ENCODE assay signal across 15 cellular contexts in the genomic region with DNA sequence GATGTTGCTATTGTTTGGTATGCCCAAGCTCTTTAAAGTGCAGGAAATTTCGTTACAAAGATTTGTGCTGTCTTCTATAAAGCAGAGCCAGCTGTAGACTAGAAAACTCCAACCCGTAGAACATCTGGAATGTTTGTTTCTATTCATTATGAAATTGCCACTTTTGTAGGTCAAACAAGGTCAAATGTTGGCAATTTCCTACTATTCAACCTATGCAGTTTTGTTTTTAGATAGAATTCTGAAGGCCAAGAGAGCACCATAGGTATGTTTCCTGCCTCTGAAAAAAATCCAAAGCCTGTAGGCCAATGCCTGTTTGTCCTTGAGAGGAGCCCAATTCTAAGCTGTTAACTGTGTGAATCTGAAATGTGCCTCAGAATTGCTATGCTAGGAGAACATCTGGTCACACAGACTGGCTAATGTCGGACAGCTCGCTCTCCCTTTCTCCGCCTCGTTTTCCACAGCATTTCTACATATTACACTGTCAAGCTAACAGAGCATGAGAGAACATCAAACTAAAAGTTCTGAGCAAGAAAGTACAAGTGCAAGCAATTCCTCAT.
A peak's percentile ranks its signal among the peaks of the same experiment; 100 is the strongest.
DNase-seq lines count a peak whose midpoint lies in the region; ATAC-seq and TF ChIP-seq lines count a peak whose summit lies in the region.
"Had no signal": no experiment of that assay in that cellular context is flagged by ENCODE, and none has a peak within 500 bp of the region (broad histone marks: within the 10 kb centered on the region; RNA-seq: fewer than 3 reads in every experiment).

No MANE protein-coding gene starts in this region.

- no peaks in the 10 kb centered on the region for H3K4me1 ChIP-seq in muscle layer of duodenum (ENCODE audit: control insufficient read depth in 1 of 2, insufficient read depth in 2 of 2, low read length in 2 of 2)
- no peaks in the 10 kb centered on the region for H3K4me1 ChIP-seq in esophagus squamous epithelium

- H3K4me3 ChIP-seq in muscle layer of duodenum (ENCODE audit: low read depth in 1 of 2, low read length in 2 of 2) (no peak overlapping the region), esophagus squamous epithelium (no peak overlapping the region)

- peak overlapping the region; percentile 18 for H3K27ac ChIP-seq in muscle layer of duodenum (ENCODE audit: low read length)
- no peak overlapping the region for H3K27ac ChIP-seq in esophagus squamous epithelium

- no peaks in the 10 kb centered on the region for H3K36me3 ChIP-seq in muscle layer of duodenum (ENCODE audit: control insufficient read depth in 1 of 2, insufficient read depth in 2 of 2, low read length in 2 of 2)
- peaks cover 0 to 4% (median 0%) of the 10 kb centered on the region in 3 donors for H3K36me3 ChIP-seq in esophagus squamous epithelium

- ATAC-seq in left ventricle myocardium superior, result peak; percentile 22
- ATAC-seq in Right ventricle myocardium superior (ENCODE audit: poor library complexity), result no peak
- no peak for ATAC-seq in WTC11
- ATAC-seq in sciatic nerve, result peak; percentile 41
- ATAC-seq in GM19324 (IDR thresholded peaks at IDR 0.05; ENCODE audit: low FRiP score, unreplicated experiment), result no peak
- ATAC-seq: HCT116 had no signal

- no peak for TF ChIP-seq CTCF in WTC11 (IDR thresholded peaks at IDR 0.05)
- no peak for TF ChIP-seq CTCF in esophagus squamous epithelium (IDR thresholded peaks at IDR 0.05)

- no peaks in the 10 kb centered on the region for H3K27me3 Mint-ChIP-seq in WTC11 (ENCODE audit: low read depth)
- H3K27me3 Mint-ChIP-seq: CD8-positive, alpha-beta memory T cell had no signal

- 0 out of 2 replicates have a peak, but pooled peaks cover 3% of the 10 kb centered on the region for H3K36me3 Mint-ChIP-seq in WTC11

- CTCF ChIA-PET in WTC11 (lab: Charles Lee), result interaction anchor here (1.6 kb wide), 1 partner anchor 13 kb away, joined by 3 read pairs; no protein-coding TSS in a partner anchor

- POLR2A ChIA-PET in WTC11 (lab: Charles Lee), result no interaction called here

- TF ChIP-seq POLR2A in esophagus squamous epithelium (IDR thresholded peaks at IDR 0.05), result no peak

- H3K9me3 Mint-ChIP-seq in WTC11, result peaks cover 14% of the 10 kb centered on the region
- H3K9me3 Mint-ChIP-seq: CD8-positive, alpha-beta memory T cell had no signal

- H3K27me3 ChIP-seq in muscle layer of duodenum (ENCODE audit: low read depth, low read length), result no peaks in the 10 kb centered on the region
- no peaks in the 10 kb centered on the region for H3K27me3 ChIP-seq in esophagus squamous epithelium

- no peak overlapping the region for H3K4me3 Mint-ChIP-seq in WTC11
- H3K4me3 Mint-ChIP-seq: CD14-positive monocyte had no signal

- peak overlapping the region; percentile 65; the same call in 1 of the 2 replicates for H3K27ac Mint-ChIP-seq in WTC11
- H3K27ac Mint-ChIP-seq: CD14-positive monocyte had no signal

- no peaks in the 10 kb centered on the region for H3K9me3 ChIP-seq in muscle layer of duodenum (ENCODE audit: control insufficient read depth in 1 of 2, low read length in 2 of 2)
- H3K9me3 ChIP-seq in esophagus squamous epithelium, result no peaks in the 10 kb centered on the region
- H3K9me3 ChIP-seq: Caco-2 had no signal

- DNase-seq in left ventricle myocardium superior (no peak), Right ventricle myocardium superior (no peak), WTC11 (ENCODE audit: low spot score) (no peak), sciatic nerve (ENCODE audit: low spot score) (no peak), iPS-NIHi7 (ENCODE audit: extremely low spot score) (no peak), esophagus squamous epithelium (lab: John Stamatoyannopoulos, UW) (no peak)
- DNase-seq: ACHN; Caco-2; CD8-positive, alpha-beta memory T cell; DND-41; GDM1 had no signal

- H3K4me1 Mint-ChIP-seq in WTC11, result peaks cover 21% of the 10 kb centered on the region
- H3K4me1 Mint-ChIP-seq: CD14-positive monocyte had no signal

- intact Hi-C loops in left ventricle myocardium superior (cut with micrococcal nuclease), result no loop called here
- intact Hi-C loops in Right ventricle myocardium superior (cut with DNase I), result no loop called here
- intact Hi-C loops in sciatic nerve (cut with DNase I), result no loop called here
- intact Hi-C loops in esophagus squamous epithelium (cut with DNase I), result no loop called here

- WGBS in esophagus squamous epithelium, 2 donors, result 75 to 83% methylated on average over 6 of the region's 6 CpGs

TF ChIP-seq in WTC11, 78 proteins besides CTCF, POLR2A, EP300 and RAD21:
- TF ChIP-seq, protein P1, sequence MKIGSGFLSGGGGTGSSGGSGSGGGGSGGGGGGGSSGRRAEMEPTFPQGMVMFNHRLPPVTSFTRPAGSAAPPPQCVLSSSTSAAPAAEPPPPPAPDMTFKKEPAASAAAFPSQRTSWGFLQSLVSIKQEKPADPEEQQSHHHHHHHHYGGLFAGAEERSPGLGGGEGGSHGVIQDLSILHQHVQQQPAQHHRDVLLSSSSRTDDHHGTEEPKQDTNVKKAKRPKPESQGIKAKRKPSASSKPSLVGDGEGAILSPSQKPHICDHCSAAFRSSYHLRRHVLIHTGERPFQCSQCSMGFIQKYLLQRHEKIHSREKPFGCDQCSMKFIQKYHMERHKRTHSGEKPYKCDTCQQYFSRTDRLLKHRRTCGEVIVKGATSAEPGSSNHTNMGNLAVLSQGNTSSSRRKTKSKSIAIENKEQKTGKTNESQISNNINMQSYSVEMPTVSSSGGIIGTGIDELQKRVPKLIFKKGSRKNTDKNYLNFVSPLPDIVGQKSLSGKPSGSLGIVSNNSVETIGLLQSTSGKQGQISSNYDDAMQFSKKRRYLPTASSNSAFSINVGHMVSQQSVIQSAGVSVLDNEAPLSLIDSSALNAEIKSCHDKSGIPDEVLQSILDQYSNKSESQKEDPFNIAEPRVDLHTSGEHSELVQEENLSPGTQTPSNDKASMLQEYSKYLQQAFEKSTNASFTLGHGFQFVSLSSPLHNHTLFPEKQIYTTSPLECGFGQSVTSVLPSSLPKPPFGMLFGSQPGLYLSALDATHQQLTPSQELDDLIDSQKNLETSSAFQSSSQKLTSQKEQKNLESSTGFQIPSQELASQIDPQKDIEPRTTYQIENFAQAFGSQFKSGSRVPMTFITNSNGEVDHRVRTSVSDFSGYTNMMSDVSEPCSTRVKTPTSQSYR (CRISPR knock-in tag; IDR thresholded peaks at IDR 0.05), result no peak
- no peak for TF ChIP-seq CREB1 (CRISPR knock-in tag; IDR thresholded peaks at IDR 0.05)
- no peak for TF ChIP-seq ZNF121 (CRISPR knock-in tag; IDR thresholded peaks at IDR 0.05)
- TF ChIP-seq MLX (CRISPR knock-in tag; IDR thresholded peaks at IDR 0.05), result no peak

Comparison
In these comparisons a context has a peak if more than half of its experiments do, and no peak if none do; other contexts are left out.
1. ATAC-seq: peak in left ventricle myocardium superior (single experiment) and sciatic nerve (single experiment); none in Right ventricle myocardium superior (single experiment), WTC11 (single experiment) and GM19324 (single experiment).